In the genomic region with DNA sequence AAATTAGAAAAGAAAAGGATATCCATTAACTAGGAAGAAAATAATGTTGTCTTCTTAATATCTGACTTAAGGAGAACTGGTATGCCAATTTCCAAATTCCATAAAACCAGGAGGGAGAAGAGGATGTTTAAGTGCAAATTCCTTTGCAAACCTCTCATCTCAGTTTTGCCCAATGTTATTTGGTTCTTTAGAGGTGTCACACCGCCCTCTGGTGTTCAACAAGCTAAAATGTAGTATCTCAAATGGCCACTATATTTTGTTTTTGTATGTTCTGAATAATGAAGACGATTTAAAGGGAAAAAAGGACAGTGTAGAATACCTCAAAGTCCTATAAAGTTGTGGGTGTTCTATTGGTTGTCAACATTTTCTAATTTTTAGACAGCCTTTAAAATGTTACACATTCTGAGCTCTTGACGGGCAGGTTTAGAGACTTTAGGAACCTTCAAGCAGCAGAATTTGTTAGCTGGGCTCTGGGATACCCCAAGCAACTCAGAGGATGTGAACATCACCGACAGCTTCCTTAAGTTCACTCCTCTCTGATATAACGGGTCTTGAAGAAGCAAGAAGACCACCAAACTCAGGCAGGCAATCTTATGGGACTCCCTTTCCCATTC, we compare ENCODE assay signal across 8 cellular contexts.
DNase-seq lines count a peak whose midpoint lies in the region; FAIRE-seq and TF ChIP-seq lines count a peak whose summit lies in the region.

No MANE protein-coding gene starts in this region.

- H3K9me3 Mint-ChIP-seq in MCF 10A (ENCODE audit: unreplicated experiment), result no peaks in the 10 kb centered on the region

- no peaks in the 10 kb centered on the region for H3F3A ChIP-seq in OCI-LY1 (ENCODE audit: insufficient read depth, low read length)

- no peak overlapping the region for H3K27ac ChIP-seq in HL-60 (replicated peaks)
- no peak overlapping the region for H3K27ac ChIP-seq in OCI-LY1 (ENCODE audit: low read depth, low read length, poor library complexity, severe bottlenecking)
- no peak overlapping the region for H3K27ac ChIP-seq in kidney (ENCODE audit: low read depth in 2 of 2, low read length in 2 of 2)
- no peak overlapping the region for H3K27ac ChIP-seq in stomach

- TF ChIP-seq POLR2A in stomach (IDR thresholded peaks at IDR 0.05), result no peak

- no peaks in the 10 kb centered on the region for H3K4me1 ChIP-seq in OCI-LY1 (ENCODE audit: insufficient read depth, low read length, severe bottlenecking)
- no peaks in the 10 kb centered on the region for H3K4me1 ChIP-seq in kidney (ENCODE audit: control insufficient read depth in 1 of 2, insufficient read depth in 1 of 2, low read depth in 1 of 2, low read length in 2 of 2)
- no peaks in the 10 kb centered on the region for H3K4me1 ChIP-seq in stomach

- H3K27me3 ChIP-seq in HL-60 (ENCODE audit: insufficient read depth, poor library complexity, severe bottlenecking), result peaks cover 5% of the 10 kb centered on the region
- H3K27me3 ChIP-seq in OCI-LY1 (ENCODE audit: insufficient read depth, low read length), result no peaks in the 10 kb centered on the region
- H3K27me3 ChIP-seq in stomach, result no peaks in the 10 kb centered on the region

- POLR2A ChIA-PET in MCF 10A (lab: Yijun Ruan, JAX), result interaction anchor here (0.6 to 1.2 kb wide), 3 partner anchors 414 to 742 kb away, joined by 3 to 4 read pairs (median 3); no protein-coding TSS in a partner anchor

- no peak overlapping the region for H3K4me2 ChIP-seq in OCI-LY1 (ENCODE audit: low read length)

- peaks cover 49% of the 10 kb centered on the region for H3K27me3 Mint-ChIP-seq in MCF 10A (ENCODE audit: insufficient read depth, unreplicated experiment)

- 21 to 36% (median 25%) methylated on average over 5 of the region's 5 CpGs for WGBS in stomach, 5 donors

- H2AFZ ChIP-seq in OCI-LY1 (ENCODE audit: low read length), result no peak overlapping the region

- H3K36me3 ChIP-seq in OCI-LY1 (ENCODE audit: insufficient read depth, low read length) (no peaks in the 10 kb centered on the region), kidney (ENCODE audit: control insufficient read depth in 1 of 2, insufficient read depth in 2 of 2, low read length in 2 of 2) (no peaks in the 10 kb centered on the region), stomach (no peaks in the 10 kb centered on the region)

- H3K9me2 ChIP-seq in OCI-LY1 (ENCODE audit: low read depth, low read length), result no peaks in the 10 kb centered on the region

- CTCF ChIA-PET in MCF 10A (lab: Yijun Ruan, JAX), result interaction anchor here (0.6 to 7.8 kb wide), 62 partner anchors 8 to 1222 kb away, joined by 3 to 231 read pairs (median 4); a partner anchor contains a TSS

- no TSS peak for BruUV-seq in MCF 10A (replicated peaks; lab: Mats Ljungman, UMichigan)

- H3K9ac ChIP-seq in OCI-LY1 (ENCODE audit: low read length), result no peak overlapping the region
- H3K9ac ChIP-seq in kidney (ENCODE audit: low read length in 2 of 2), result no peak overlapping the region

- no peaks in the 10 kb centered on the region for H3K9me3 ChIP-seq in OCI-LY1 (ENCODE audit: low read length)
- no peaks in the 10 kb centered on the region for H3K9me3 ChIP-seq in kidney (ENCODE audit: control insufficient read depth in 1 of 2, low read length in 2 of 2)
- H3K9me3 ChIP-seq in stomach, result no peaks in the 10 kb centered on the region

- no peak overlapping the region for H3K27ac Mint-ChIP-seq in MCF 10A (ENCODE audit: low read depth, unreplicated experiment)

- TF ChIP-seq CTCF in GM13976 (IDR thresholded peaks at IDR 0.05; ENCODE audit: borderline replicate concordance, control extremely low read depth, extremely low read depth, insufficient read depth, missing control alignments), result peak; percentile 64
- TF ChIP-seq CTCF in HL-60 (IDR thresholded peaks at IDR 0.05; ENCODE audit: insufficient read depth, low read length), result peak; percentile 22
- TF ChIP-seq CTCF in OCI-LY1 (IDR thresholded peaks at IDR 0.05; ENCODE audit: low read length), result peak; percentile 93
- TF ChIP-seq CTCF in MCF 10A (IDR thresholded peaks at IDR 0.05; ENCODE audit: unreplicated experiment), result peak; percentile 81
- TF ChIP-seq CTCF in kidney (IDR thresholded peaks at IDR 0.05; ENCODE audit: borderline replicate concordance, extremely low read depth, insufficient read depth), result peak; percentile 66
- TF ChIP-seq CTCF in stomach (IDR thresholded peaks at IDR 0.05), result peak in 5 of 7 experiments; percentile 32 to 71 (median 65)

- H3K4me1 Mint-ChIP-seq in MCF 10A (ENCODE audit: insufficient read depth, unreplicated experiment), result no peaks in the 10 kb centered on the region

- no peak for TF ChIP-seq EP300 in stomach (IDR thresholded peaks at IDR 0.05)

- H3K36me3 Mint-ChIP-seq in MCF 10A (ENCODE audit: insufficient read depth, unreplicated experiment), result no peaks in the 10 kb centered on the region

- H3K79me2 ChIP-seq in OCI-LY1 (ENCODE audit: insufficient read depth, low read length), result no peaks in the 10 kb centered on the region

- FAIRE-seq in kidney (lab: Jason Lieb, UNC), result peak; percentile 85

- H3K4me3 ChIP-seq in HL-60 (replicated peaks; ENCODE audit: insufficient read depth, low read length) (no peak overlapping the region), OCI-LY1 (ENCODE audit: low read depth, low read length, poor library complexity, severe bottlenecking) (no peak overlapping the region), kidney (ENCODE audit: low read length in 2 of 2) (no peak overlapping the region), stomach (no peak overlapping the region)

- in situ Hi-C loops in GM13976 (cut with MboI; ENCODE audit: low sequenced_read_pairs, unreplicated experiment), result no loop called here

- DNase-seq in AG20443 (ENCODE audit: low spot score), result peak; percentile 64
- DNase-seq in GM13976 (ENCODE audit: low spot score), result peak; percentile 41
- DNase-seq in HL-60 (ENCODE audit: low read depth in 1 of 2, low spot score in 1 of 2), result peak in 1 of 2 experiments; percentile 39
- DNase-seq in MCF 10A (ENCODE audit: unreplicated experiment), result peak; percentile 77
- DNase-seq in kidney, result no peak
- no peak for DNase-seq in stomach
- no peak for DNase-seq in mesenteric fat pad (ENCODE audit: low spot score)

- H3K4me3 Mint-ChIP-seq in MCF 10A (ENCODE audit: unreplicated experiment), result no peak overlapping the region

- no peaks in the 10 kb centered on the region for H4K20me1 ChIP-seq in OCI-LY1 (ENCODE audit: insufficient read depth, low read length)

- intact Hi-C loops in MCF 10A (cut with micrococcal nuclease), result loop anchor here (1.0 to 10.0 kb wide), 8 partner anchors 342 to 1225 kb away; no protein-coding TSS in a partner anchor
- intact Hi-C loops in kidney (cut with DNase I), result loop anchor here (10.0 kb wide), 1 partner anchor 545 kb away; no protein-coding TSS in a partner anchor
- intact Hi-C loops in stomach (cut with DNase I; ENCODE audit: low total_unique reads), result loop anchor here (10.0 kb wide), 1 partner anchor 545 kb away; no protein-coding TSS in a partner anchor

Comparison
In these comparisons a context has a peak if more than half of its experiments do, and no peak if none do; other contexts are left out.
1. DNase-seq: peak in AG20443 (single experiment), GM13976 (single experiment) and MCF 10A (single experiment); none in kidney (single experiment), stomach (single experiment) and mesenteric fat pad (single experiment).
2. CTCF ChIP-seq: peak in every context shown above with its lines; median percentile 93 in OCI-LY1; 81 in MCF 10A; 66 in kidney; 65 in stomach; 64 in GM13976; 22 in HL-60.